In the genomic region with DNA sequence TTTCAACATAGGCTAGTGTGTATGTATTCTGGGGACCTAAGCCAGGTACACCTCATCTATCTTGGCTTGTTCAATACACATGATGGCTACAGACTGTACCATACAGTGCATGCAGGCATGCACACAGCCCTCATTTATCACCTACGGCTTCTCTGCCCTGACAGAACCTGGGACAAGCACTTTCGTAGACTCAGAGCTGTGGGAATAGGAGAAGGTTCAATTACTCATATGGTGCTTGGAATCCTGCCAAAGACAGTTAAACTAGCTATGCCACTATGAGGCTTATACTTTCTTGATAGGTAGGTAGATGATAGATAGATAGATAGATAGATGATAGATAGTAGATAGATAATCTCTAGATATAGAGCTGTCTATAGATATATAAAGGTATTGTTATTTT, we compare ENCODE assay signal across 21 cellular contexts.
DNase-seq lines count a peak whose midpoint lies in the region; ATAC-seq, FAIRE-seq and TF ChIP-seq lines count a peak whose summit lies in the region.
"Had no signal": no experiment of that assay in that cellular context is flagged by ENCODE, and none has a peak within 500 bp of the region (broad histone marks: within the 10 kb centered on the region; RNA-seq: fewer than 3 reads in every experiment).

No MANE protein-coding gene starts in this region.

- H3K9me3 Mint-ChIP-seq in type B pancreatic cell = no peaks in the 10 kb centered on the region

- no peak overlapping the region for H3K4me2 ChIP-seq in HepG2 (ENCODE audit: low read depth, low read length)

- TF ChIP-seq RAD21 in Ishikawa (IDR thresholded peaks at IDR 0.05; ENCODE audit: low read depth) (no peak), HepG2 (CRISPR knock-in tag; IDR thresholded peaks at IDR 0.05) (no peak)

- no peaks in the 10 kb centered on the region for H3K79me2 ChIP-seq in HepG2 (ENCODE audit: insufficient read depth, low read length)

- no peak for TF ChIP-seq EP300 in Ishikawa (IDR thresholded peaks at IDR 0.05; ENCODE audit: borderline replicate concordance)
- TF ChIP-seq EP300 in HepG2 (IDR thresholded peaks at IDR 0.05; ENCODE audit: low read depth in 2 of 2, low read length in 2 of 2) = no peak
- TF ChIP-seq EP300 in HepG2 (CRISPR knock-in tag; IDR thresholded peaks at IDR 0.05; ENCODE audit: borderline replicate concordance) = no peak

- no peak for ATAC-seq in HepG2
- ATAC-seq: heart left ventricle had no signal

- no peaks in the 10 kb centered on the region for H4K20me1 ChIP-seq in HepG2 (ENCODE audit: insufficient read depth, low read length)

- in situ Hi-C loops in HepG2 (cut with HindIII; ENCODE audit: extremely low pct_ligation_motif_present, low pct_unique_long_range_greater_than_20kb) = no loop called here

- H3K4me3 Mint-ChIP-seq in type B pancreatic cell = no peak overlapping the region

- H3K9me3 ChIP-seq in HepG2 (ENCODE audit: low read length) = no peaks in the 10 kb centered on the region
- H3K9me3 ChIP-seq: esophagus muscularis mucosa, heart left ventricle, ovary, SJCRH30, thyroid gland had no signal

- no peak for TF ChIP-seq CTCF in kidney epithelial cell (IDR thresholded peaks at IDR 0.05; ENCODE audit: insufficient read depth, low read length, poor library complexity, severe bottlenecking)
- TF ChIP-seq CTCF in HepG2 (CRISPR knock-in tag; IDR thresholded peaks at IDR 0.05) = no peak
- TF ChIP-seq CTCF in type B pancreatic cell (conservative IDR thresholded peaks at IDR 0.05) = no peak

- H2AFZ ChIP-seq in HepG2 (ENCODE audit: low read length) = no peak overlapping the region

- no TSS peak for BruUV-seq in HepG2 (replicated peaks; lab: Mats Ljungman, UMichigan)

- no peaks in the 10 kb centered on the region for H3K4me1 ChIP-seq in HepG2 (ENCODE audit: insufficient read depth, low read length)
- H3K4me1 ChIP-seq: esophagus muscularis mucosa, heart left ventricle, SJCRH30, thyroid gland had no signal

- no peak for FAIRE-seq in HepG2 (lab: Jason Lieb, UNC)
- FAIRE-seq: astrocyte, H1, keratinocyte had no signal

- no peaks in the 10 kb centered on the region for H3K27me3 ChIP-seq in kidney epithelial cell (ENCODE audit: control insufficient read depth, insufficient read depth, low read length)
- H3K27me3 ChIP-seq in HepG2 (ENCODE audit: control insufficient read depth in 1 of 2, insufficient read depth in 2 of 2, low read length in 2 of 2) = no peaks in the 10 kb centered on the region
- H3K27me3 ChIP-seq: esophagus muscularis mucosa, heart left ventricle, ovary, SJCRH30, thyroid gland had no signal

- H3K27me3 Mint-ChIP-seq in type B pancreatic cell = peaks cover 9% of the 10 kb centered on the region

- WGBS in HepG2 (ENCODE audit: low lambda C conversion rate) = 4% methylated on average over 2 of the region's 2 CpGs

- H3K4me3 ChIP-seq in kidney epithelial cell (ENCODE audit: low read depth, low read length) = no peak overlapping the region
- no peak overlapping the region for H3K4me3 ChIP-seq in HepG2 (replicated peaks in 1 of 3; ENCODE audit: insufficient read depth in 1 of 3, low read depth in 2 of 3, low read length in 3 of 3)
- H3K4me3 ChIP-seq: esophagus muscularis mucosa, heart left ventricle, ovary, SJCRH30, skin epidermis, thyroid gland had no signal

- no peaks in the 10 kb centered on the region for H3K36me3 Mint-ChIP-seq in type B pancreatic cell

- H3K4me1 Mint-ChIP-seq in type B pancreatic cell (ENCODE audit: unreplicated experiment) = no peaks in the 10 kb centered on the region

- H3K36me3 ChIP-seq in kidney epithelial cell (ENCODE audit: control insufficient read depth, insufficient read depth, low read length) = no peaks in the 10 kb centered on the region
- H3K36me3 ChIP-seq in HepG2 (replicated peaks in 1 of 2; ENCODE audit: control insufficient read depth in 1 of 2, insufficient read depth in 2 of 2, low read length in 2 of 2) = no peaks in the 10 kb centered on the region
- H3K36me3 ChIP-seq: esophagus muscularis mucosa, heart left ventricle, ovary, SJCRH30, thyroid gland had no signal

- no peak overlapping the region for H3K9ac ChIP-seq in HepG2 (ENCODE audit: insufficient read depth, low read depth, low read length)

- POLR2A ChIA-PET in HepG2 (lab: Yijun Ruan, JAX) = no interaction called here

- no peak for TF ChIP-seq POLR2A in HepG2 (IDR thresholded peaks at IDR 0.05; ENCODE audit: insufficient read depth in 1 of 2, low read depth in 2 of 2, low read length in 2 of 2)

- DNase-seq in NCI-H2081 (lab: John Stamatoyannopoulos, UW) (peak; percentile 63 to 74), NCI-H82 (lab: John Stamatoyannopoulos, UW) (peak; percentile 70), kidney epithelial cell (ENCODE audit: low read depth) (peak; percentile 9), midbrain (lab: John Stamatoyannopoulos, UW) (no peak), HepG2 (ENCODE audit: low spot score) (no peak), type B pancreatic cell (ENCODE audit: extremely low spot score, unreplicated experiment) (no peak)
- DNase-seq: activated CD4-positive, alpha-beta T cell treated with anti-CD3 and anti-CD28 coated beads for 4 hours; activated CD8-positive, alpha-beta memory T cell treated with anti-CD3 and anti-CD28 coated beads, Interleukin-2, amount 50 U/mL, for 4 hours; activated gamma-delta T cell treated with Interleukin-2 at 50 U/mL for 16 hours; C1 segment of cervical spinal cord; dermis blood vessel endothelial cell; heart left ventricle; ovary; thyroid gland had no signal

- CTCF ChIA-PET in HepG2 (lab: Yijun Ruan, JAX; ENCODE audit: low intra/inter-chr PET ratio, low total read pairs) = no interaction called here

- no peak overlapping the region for H3K27ac ChIP-seq in HepG2 (ENCODE audit: extremely low read length, insufficient read depth, low read length)
- H3K27ac ChIP-seq: esophagus muscularis mucosa, heart left ventricle, ovary, SJCRH30, skin epidermis, thyroid gland had no signal

- intact Hi-C loops in HepG2 (cut with micrococcal nuclease; ENCODE audit: unreplicated experiment) = no loop called here

- H3K27ac Mint-ChIP-seq in type B pancreatic cell = no peak overlapping the region

TF ChIP-seq in Ishikawa, 13 proteins besides CTCF, POLR2A, EP300 and RAD21:
- TF ChIP-seq EGR1 (IDR thresholded peaks at IDR 0.05) = no peak
- TF ChIP-seq TAF1 (IDR thresholded peaks at IDR 0.05; ENCODE audit: low read depth) = no peak
- no peak for TF ChIP-seq YY1 (IDR thresholded peaks at IDR 0.05; ENCODE audit: low read depth)
- no peak for TF ChIP-seq TEAD4 (IDR thresholded peaks at IDR 0.05)
- TF ChIP-seq NFIC (IDR thresholded peaks at IDR 0.05) = peak; percentile 21; the same call in 1 of the 2 replicates

TF ChIP-seq in HepG2, 621 proteins besides CTCF, POLR2A, EP300 and RAD21:
- no peak for TF ChIP-seq ZNF768 (CRISPR knock-in tag; IDR thresholded peaks at IDR 0.05)
- no peak for TF ChIP-seq CHD4 (IDR thresholded peaks at IDR 0.05; ENCODE audit: borderline replicate concordance, low read length)
- TF ChIP-seq, protein P1, sequence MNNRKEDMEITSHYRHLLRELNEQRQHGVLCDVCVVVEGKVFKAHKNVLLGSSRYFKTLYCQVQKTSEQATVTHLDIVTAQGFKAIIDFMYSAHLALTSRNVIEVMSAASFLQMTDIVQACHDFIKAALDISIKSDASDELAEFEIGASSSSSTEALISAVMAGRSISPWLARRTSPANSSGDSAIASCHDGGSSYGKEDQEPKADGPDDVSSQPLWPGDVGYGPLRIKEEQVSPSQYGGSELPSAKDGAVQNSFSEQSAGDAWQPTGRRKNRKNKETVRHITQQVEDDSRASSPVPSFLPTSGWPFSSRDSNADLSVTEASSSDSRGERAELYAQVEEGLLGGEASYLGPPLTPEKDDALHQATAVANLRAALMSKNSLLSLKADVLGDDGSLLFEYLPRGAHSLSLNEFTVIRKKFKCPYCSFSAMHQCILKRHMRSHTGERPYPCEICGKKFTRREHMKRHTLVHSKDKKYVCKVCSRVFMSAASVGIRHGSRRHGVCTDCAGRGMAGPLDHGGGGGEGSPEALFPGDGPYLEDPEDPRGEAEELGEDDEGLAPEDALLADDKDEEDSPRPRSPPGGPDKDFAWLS (CRISPR knock-in tag; IDR thresholded peaks at IDR 0.05; ENCODE audit: borderline replicate concordance) = no peak
- no peak for TF ChIP-seq ZNF619 (CRISPR knock-in tag; IDR thresholded peaks at IDR 0.05)
- TF ChIP-seq, protein P2, sequence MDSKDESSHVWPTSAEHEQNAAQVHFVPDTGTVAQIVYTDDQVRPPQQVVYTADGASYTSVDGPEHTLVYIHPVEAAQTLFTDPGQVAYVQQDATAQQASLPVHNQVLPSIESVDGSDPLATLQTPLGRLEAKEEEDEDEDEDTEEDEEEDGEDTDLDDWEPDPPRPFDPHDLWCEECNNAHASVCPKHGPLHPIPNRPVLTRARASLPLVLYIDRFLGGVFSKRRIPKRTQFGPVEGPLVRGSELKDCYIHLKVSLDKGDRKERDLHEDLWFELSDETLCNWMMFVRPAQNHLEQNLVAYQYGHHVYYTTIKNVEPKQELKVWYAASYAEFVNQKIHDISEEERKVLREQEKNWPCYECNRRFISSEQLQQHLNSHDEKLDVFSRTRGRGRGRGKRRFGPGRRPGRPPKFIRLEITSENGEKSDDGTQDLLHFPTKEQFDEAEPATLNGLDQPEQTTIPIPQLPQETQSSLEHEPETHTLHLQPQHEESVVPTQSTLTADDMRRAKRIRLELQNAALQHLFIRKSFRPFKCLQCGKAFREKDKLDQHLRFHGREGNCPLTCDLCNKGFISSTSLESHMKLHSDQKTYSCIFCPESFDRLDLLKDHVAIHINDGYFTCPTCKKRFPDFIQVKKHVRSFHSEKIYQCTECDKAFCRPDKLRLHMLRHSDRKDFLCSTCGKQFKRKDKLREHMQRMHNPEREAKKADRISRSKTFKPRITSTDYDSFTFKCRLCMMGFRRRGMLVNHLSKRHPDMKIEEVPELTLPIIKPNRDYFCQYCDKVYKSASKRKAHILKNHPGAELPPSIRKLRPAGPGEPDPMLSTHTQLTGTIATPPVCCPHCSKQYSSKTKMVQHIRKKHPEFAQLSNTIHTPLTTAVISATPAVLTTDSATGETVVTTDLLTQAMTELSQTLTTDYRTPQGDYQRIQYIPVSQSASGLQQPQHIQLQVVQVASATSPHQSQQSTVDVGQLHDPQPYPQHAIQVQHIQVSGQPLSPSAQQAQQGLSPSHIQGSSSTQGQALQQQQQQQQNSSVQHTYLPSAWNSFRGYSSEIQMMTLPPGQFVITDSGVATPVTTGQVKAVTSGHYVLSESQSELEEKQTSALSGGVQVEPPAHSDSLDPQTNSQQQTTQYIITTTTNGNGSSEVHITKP (CRISPR knock-in tag; IDR thresholded peaks at IDR 0.05; ENCODE audit: low read depth) = no peak
- no peak for TF ChIP-seq ZNF652 (CRISPR knock-in tag; IDR thresholded peaks at IDR 0.05; ENCODE audit: borderline replicate concordance, low read depth)
- TF ChIP-seq XBP1 (CRISPR knock-in tag; IDR thresholded peaks at IDR 0.05) = no peak
- TF ChIP-seq SP140L (CRISPR knock-in tag; IDR thresholded peaks at IDR 0.05; ENCODE audit: borderline replicate concordance) = no peak
- no peak for TF ChIP-seq ZNF143 (CRISPR knock-in tag; IDR thresholded peaks at IDR 0.05)
TF ChIP-seq in HepG2: peak in this region for 0.

Comparison
In these comparisons a context has a peak if more than half of its experiments do, and no peak if none do; other contexts are left out.
1. DNase-seq: peak in NCI-H2081 (2 of 2), NCI-H82 (single experiment) and kidney epithelial cell (single experiment); none in midbrain (single experiment), HepG2 (single experiment) and type B pancreatic cell (single experiment).